In genomic region chr19:17246681-17247425, GRCh38 we compare ENCODE assay signal across 6 cellular contexts. TPM values are rescaled to one million over a fixed set of nuclear protein-coding genes. Genes with fewer than 3 reads are reported as not detected.
DNase-seq lines count a peak whose midpoint lies in the region; ATAC-seq and TF ChIP-seq lines count a peak whose summit lies in the region.

No MANE protein-coding gene starts in this region.

- H3K27ac Mint-ChIP-seq in activated CD8-positive, alpha-beta T cell treated with anti-CD3 and anti-CD28 coated beads for 36 hours: peak overlapping the region; percentile 47

- H3K36me3 Mint-ChIP-seq in activated CD8-positive, alpha-beta T cell treated with anti-CD3 and anti-CD28 coated beads for 36 hours (ENCODE audit: low read depth): no peaks in the 10 kb centered on the region

- CTCF ChIA-PET in activated CD8-positive, alpha-beta T cell treated with anti-CD3 and anti-CD28 coated beads for 36 hours (lab: Charles Lee): no interaction called here

- ATAC-seq in HG03045 (IDR thresholded peaks at IDR 0.05; ENCODE audit: unreplicated experiment): peak; percentile 6
- ATAC-seq in activated CD8-positive, alpha-beta T cell treated with anti-CD3 and anti-CD28 coated beads for 36 hours: no peak
- ATAC-seq in lower lobe of right lung: peak; percentile 6 to 18
- no peak for ATAC-seq in GM18519 (IDR thresholded peaks at IDR 0.05; ENCODE audit: low FRiP score, unreplicated experiment)

- H3K4me1 ChIP-seq in lower lobe of right lung: peaks cover 34% of the 10 kb centered on the region

- H3K27me3 Mint-ChIP-seq in activated CD8-positive, alpha-beta T cell treated with anti-CD3 and anti-CD28 coated beads for 36 hours: peaks cover 7% of the 10 kb centered on the region

- H3K4me3 ChIP-seq in lower lobe of right lung: peak overlapping the region; percentile 53

- DNase-seq in activated CD8-positive, alpha-beta T cell treated with anti-CD3 and anti-CD28 coated beads for 36 hours: no peak
- DNase-seq in lower lobe of right lung: peak; percentile 66
- DNase-seq in activated CD4-positive, alpha-beta T cell treated with anti-CD3 and anti-CD28 coated beads, Interleukin-2, amount 50 U/mL, for 1 hour: no peak
- DNase-seq in globus pallidus (ENCODE audit: low spot score): no peak

- POLR2A ChIA-PET in activated CD8-positive, alpha-beta T cell treated with anti-CD3 and anti-CD28 coated beads for 36 hours (lab: Charles Lee): interaction anchor here (1.0 kb wide), 1 partner anchor 11 kb away, joined by 4 read pairs; no protein-coding TSS in a partner anchor

- H3K4me1 Mint-ChIP-seq in activated CD8-positive, alpha-beta T cell treated with anti-CD3 and anti-CD28 coated beads for 36 hours (ENCODE audit: low read depth): peaks cover 9% of the 10 kb centered on the region

- no peaks in the 10 kb centered on the region for H3K9me3 Mint-ChIP-seq in activated CD8-positive, alpha-beta T cell treated with anti-CD3 and anti-CD28 coated beads for 36 hours

- no peak for TF ChIP-seq CTCF in activated CD8-positive, alpha-beta T cell treated with anti-CD3 and anti-CD28 coated beads for 36 hours (IDR thresholded peaks at IDR 0.05)
- no peak for TF ChIP-seq CTCF in lower lobe of right lung (IDR thresholded peaks at IDR 0.05)

- peaks cover 3% of the 10 kb centered on the region for H3K36me3 ChIP-seq in lower lobe of right lung

- H3K27ac ChIP-seq in lower lobe of right lung: peak overlapping the region; percentile 78

- no peaks in the 10 kb centered on the region for H3K9me3 ChIP-seq in lower lobe of right lung

- H3K27me3 ChIP-seq in lower lobe of right lung (ENCODE audit: low read depth): no peaks in the 10 kb centered on the region

- intact Hi-C loops in activated CD8-positive, alpha-beta T cell treated with anti-CD3 and anti-CD28 coated beads for 36 hours (cut with micrococcal nuclease): no loop called here
- intact Hi-C loops in lower lobe of right lung (cut with DNase I): no loop called here

- peak overlapping the region; percentile 79 for H3K4me3 Mint-ChIP-seq in activated CD8-positive, alpha-beta T cell treated with anti-CD3 and anti-CD28 coated beads for 36 hours

RNA-seq across cellular contexts. Expression of gene NR2F6, which starts 1.1 kb away (rescaled TPM):
- total RNA-seq in activated CD8-positive, alpha-beta T cell treated with anti-CD3 and anti-CD28 coated beads for 36 hours: 1 to 10 TPM; 7.0 TPM
- 38.7 TPM for total RNA-seq in lower lobe of right lung

RNA-seq across cellular contexts. Expression of gene USHBP1, which starts 17.7 kb away (rescaled TPM):
- under 1 TPM in 1 of 2 experiments, not detected in 1; 0.29 TPM for total RNA-seq in activated CD8-positive, alpha-beta T cell treated with anti-CD3 and anti-CD28 coated beads for 36 hours
- total RNA-seq in lower lobe of right lung: 8.2 TPM

RNA-seq across cellular contexts. Expression of gene BABAM1, which starts 20.4 kb away (rescaled TPM):
- total RNA-seq in activated CD8-positive, alpha-beta T cell treated with anti-CD3 and anti-CD28 coated beads for 36 hours: 100 to 1,000 TPM; 105 to 106 TPM
- 58.4 TPM for total RNA-seq in lower lobe of right lung

RNA-seq across cellular contexts. Expression of gene OCEL1, which starts 20.8 kb away (rescaled TPM):
- total RNA-seq in activated CD8-positive, alpha-beta T cell treated with anti-CD3 and anti-CD28 coated beads for 36 hours: 10 to 100 TPM; 20.1 TPM
- total RNA-seq in lower lobe of right lung: 37.2 TPM

RNA-seq across cellular contexts. Expression of gene USE1, which starts 31.7 kb away (rescaled TPM):
- 10 to 100 TPM; 26.5 to 27.1 TPM for total RNA-seq in activated CD8-positive, alpha-beta T cell treated with anti-CD3 and anti-CD28 coated beads for 36 hours
- 32.0 TPM for total RNA-seq in lower lobe of right lung

Comparison
In these comparisons a context has a peak if more than half of its experiments do, and no peak if none do; other contexts are left out.
1. ATAC-seq: peak in HG03045 (single experiment) and lower lobe of right lung (2 of 2); none in activated CD8-positive, alpha-beta T cell treated with anti-CD3 and anti-CD28 coated beads for 36 hours (single experiment) and GM18519 (single experiment).